Comparison of ENCODE assay signal across 8 cellular contexts in genomic region chr19:9406798-9407352, GRCh38. TPM values are rescaled to one million over a fixed set of nuclear protein-coding genes. Genes with fewer than 3 reads are reported as not detected.
A peak's percentile ranks its signal among the peaks of the same experiment; 100 is the strongest.
DNase-seq lines count a peak whose midpoint lies in the region; ATAC-seq and TF ChIP-seq lines count a peak whose summit lies in the region.

No MANE protein-coding gene starts in this region.

- ATAC-seq in natural killer cell (peak in 2 of 3 donors; percentile 70 to 80), HG03565 (IDR thresholded peaks at IDR 0.05; ENCODE audit: unreplicated experiment) (no peak), HG02678 (IDR thresholded peaks at IDR 0.05; ENCODE audit: unreplicated experiment) (no peak)

- no peak for TF ChIP-seq CTCF in LNCaP clone FGC (IDR thresholded peaks at IDR 0.05; ENCODE audit: control insufficient read depth, extremely low read depth, insufficient read depth)
- no peak for TF ChIP-seq CTCF in natural killer cell (IDR thresholded peaks at IDR 0.05)

- intact Hi-C loops in natural killer cell (cut with micrococcal nuclease) = no loop called here

- peaks cover 17 to 21% of the 10 kb centered on the region in 2 donors for H3K4me1 Mint-ChIP-seq in natural killer cell

- peak overlapping the region; percentile 41 to 54 for H3K27ac Mint-ChIP-seq in natural killer cell

- H3K9me3 Mint-ChIP-seq in natural killer cell = peaks cover 10 to 17% of the 10 kb centered on the region in 2 donors

- H3K36me3 Mint-ChIP-seq in natural killer cell = peaks cover 27% of the 10 kb centered on the region

- H3K4me3 Mint-ChIP-seq in natural killer cell = peak overlapping the region; percentile 77

- peak overlapping the region; percentile 93 for H3K4me3 ChIP-seq in LNCaP clone FGC (ENCODE audit: low read depth, low read length)

- peak; percentile 96 for DNase-seq in AG20443 (ENCODE audit: low spot score)
- peak; percentile 91 for DNase-seq in LNCaP clone FGC (ENCODE audit: low read depth)
- peak; percentile 26 to 33 for DNase-seq in activated CD4-positive, alpha-beta T cell treated with anti-CD3 and anti-CD28 coated beads, Interleukin-2, amount 50 U/mL, for 4 hours
- DNase-seq in epidermal melanocyte (ENCODE audit: insufficient read length, low spot score) = peak; percentile 49
- DNase-seq in natural killer cell = peak; percentile 19
- DNase-seq in stromal cell of bone marrow (ENCODE audit: low read depth) = peak; percentile 78

- peaks cover 0 to 3% of the 10 kb centered on the region in 2 donors for H3K27me3 Mint-ChIP-seq in natural killer cell (ENCODE audit: low read depth in 2 of 2)

RNA-seq across cellular contexts. Expression of gene ZNF266, which starts 28.5 kb away (rescaled TPM):
- total RNA-seq in natural killer cell = 100 to 1,000 TPM in 2 of 3 donors, 10 to 100 TPM in 1; 89.9 to 108 (median 104) TPM

RNA-seq across cellular contexts. Expression of gene ZNF177, which starts 44.1 kb away (rescaled TPM):
- 1 to 10 TPM in 2 of 3 donors, under 1 TPM in 1; 0.31 to 1.5 (median 1.2) TPM for total RNA-seq in natural killer cell

Comparison
In these comparisons a context has a peak if more than half of its experiments do, and no peak if none do; other contexts are left out.
1. DNase-seq: peak in every context shown above with its lines; median percentile 96 in AG20443; 91 in LNCaP clone FGC; 78 in stromal cell of bone marrow; 49 in epidermal melanocyte; 30 in activated CD4-positive, alpha-beta T cell treated with anti-CD3 and anti-CD28 coated beads, Interleukin-2, amount 50 U/mL, for 4 hours; 19 in natural killer cell.
2. ATAC-seq: peak in natural killer cell (2 of 3); none in HG03565 (single experiment) and HG02678 (single experiment).